ENCODE assay signal across 8 cellular contexts in genomic region chr4:81215219-81215892, GRCh38. TPM values are rescaled to one million over a fixed set of nuclear protein-coding genes. Genes with fewer than 3 reads are reported as not detected.
DNase-seq lines count a peak whose midpoint lies in the region; ATAC-seq and TF ChIP-seq lines count a peak whose summit lies in the region.

TSS of gene PRKG2 (minus strand) at chr4:81215222. CDS start at chr4:81205047, 10,175 bp downstream.

- in situ Hi-C loops in ACHN (cut with HindIII; ENCODE audit: low pct_ligation_motif_present, low pct_unique_long_range_greater_than_20kb, low sequenced_read_pairs): no loop called here

- H3K4me1 ChIP-seq in endodermal cell (ENCODE audit: control insufficient read depth, insufficient read depth, low read length): no peaks in the 10 kb centered on the region

- no peak within 1 kb of the TSS for H3K27ac Mint-ChIP-seq in endodermal cell

- H4K20me1 ChIP-seq in neural cell (ENCODE audit: insufficient read depth): no peaks in the 10 kb centered on the region

- TF ChIP-seq EP300 in neural cell (conservative IDR thresholded peaks at IDR 0.05; ENCODE audit: poor library complexity, severe bottlenecking): no peak

- H3K9ac ChIP-seq in endodermal cell (ENCODE audit: extremely low read depth, low read length, poor library complexity, severe bottlenecking): no peak within 1 kb of the TSS
- peak within 1 kb of the TSS; percentile 52 for H3K9ac ChIP-seq in neural cell (ENCODE audit: low read length)

- H3K27me3 Mint-ChIP-seq in endodermal cell (ENCODE audit: insufficient read depth): peaks cover 54% of the 10 kb centered on the region

- H3K27ac ChIP-seq in endodermal cell (ENCODE audit: low read depth, low read length) (no peak within 1 kb of the TSS), neural cell (ENCODE audit: low read length) (no peak within 1 kb of the TSS)

- H3K4me2 ChIP-seq in neural cell (ENCODE audit: low read length): no peak within 1 kb of the TSS

- H3F3A ChIP-seq in neural cell (ENCODE audit: insufficient read depth, low read length, poor library complexity, severe bottlenecking): no peaks in the 10 kb centered on the region

- H3K4me3 ChIP-seq in AG10803 (ENCODE audit: low read length): peak within 1 kb of the TSS; percentile 59
- H3K4me3 ChIP-seq in endodermal cell (ENCODE audit: low read length): peak within 1 kb of the TSS; percentile 76
- H3K4me3 ChIP-seq in neural cell (ENCODE audit: low read length): peak within 1 kb of the TSS; percentile 80

- 0 to 12% methylated on average over 2 to 26 of the region's 29 CpGs for WGBS in endodermal cell (ENCODE audit: insufficient coverage in 1 of 2, insufficient read length in 1 of 2), 2 experiments

- H3K9me3 ChIP-seq in endodermal cell (ENCODE audit: control insufficient read depth, low read length) (peaks cover 15% of the 10 kb centered on the region), neural cell (ENCODE audit: low read length) (no peaks in the 10 kb centered on the region)

- no peaks in the 10 kb centered on the region for H3K36me3 Mint-ChIP-seq in endodermal cell (ENCODE audit: low read depth)

- H3K4me3 Mint-ChIP-seq in endodermal cell: peak within 1 kb of the TSS; percentile 60

- TF ChIP-seq CTCF in AG10803 (conservative IDR thresholded peaks at IDR 0.05; ENCODE audit: low read length) (no peak), endodermal cell (conservative IDR thresholded peaks at IDR 0.05) (no peak), neural cell (IDR thresholded peaks at IDR 0.05; ENCODE audit: poor library complexity, severe bottlenecking) (no peak)

- peak within 1 kb of the TSS; percentile 40 for H2AFZ ChIP-seq in neural cell (ENCODE audit: low read depth, low read length)

- H3K79me2 ChIP-seq in neural cell (replicated peaks; ENCODE audit: insufficient read depth, low read length): no peaks in the 10 kb centered on the region

- H3K9me3 Mint-ChIP-seq in endodermal cell: no peaks in the 10 kb centered on the region

- H3K27me3 ChIP-seq in endodermal cell (ENCODE audit: control insufficient read depth, insufficient read depth, low read length, poor library complexity, severe bottlenecking) (peaks cover 81% of the 10 kb centered on the region), neural cell (ENCODE audit: insufficient read depth, low read depth, low read length) (peaks cover 46% of the 10 kb centered on the region)

- H3K9me2 ChIP-seq in neural cell (ENCODE audit: insufficient read depth, low read length): no peaks in the 10 kb centered on the region

- ATAC-seq in GM21360 (IDR thresholded peaks at IDR 0.05; ENCODE audit: unreplicated experiment): no peak

- H3K36me3 ChIP-seq in endodermal cell (ENCODE audit: control insufficient read depth, insufficient read depth, low read length): no peaks in the 10 kb centered on the region
- H3K36me3 ChIP-seq in neural cell (ENCODE audit: insufficient read depth, low read length): no peaks in the 10 kb centered on the region

- TF ChIP-seq RAD21 in neural cell (conservative IDR thresholded peaks at IDR 0.05): no peak

- peak; percentile 25 for DNase-seq in AG10803 (ENCODE audit: low read depth)
- peak; percentile 52 for DNase-seq in NCI-H524 treated with DMSO at 0.1 percent for 48 hours (lab: John Stamatoyannopoulos, UW)
- peak; percentile 72 for DNase-seq in endodermal cell
- DNase-seq in GM19238 (ENCODE audit: insufficient read length, low spot score): no peak
- no peak for DNase-seq in T-helper 9 cell
- no peak for DNase-seq in ACHN

- peaks cover 7% of the 10 kb centered on the region for H3K4me1 Mint-ChIP-seq in endodermal cell

TF ChIP-seq in neural cell, 6 proteins besides CTCF, POLR2A, EP300 and RAD21:
- no peak for TF ChIP-seq EZH2 (IDR thresholded peaks at IDR 0.05; ENCODE audit: borderline replicate concordance, insufficient read depth, low read length, poor library complexity, severe bottlenecking)
- no peak for TF ChIP-seq REST (IDR thresholded peaks at IDR 0.05; ENCODE audit: borderline replicate concordance)
TF ChIP-seq in neural cell: peak in this region for 0.

RNA-seq across cellular contexts. Expression of gene PRKG2, which starts in this region (rescaled TPM):
- 1 to 10 TPM; 1.3 to 2.4 TPM for total RNA-seq in endodermal cell
- 0.89 TPM for polyA plus RNA-seq in endodermal cell (2013, experiment 1 of 2)
- polyA plus RNA-seq in endodermal cell (2013, experiment 2 of 2): 0.41 TPM
- 0.16 and 0.20 TPM in 2 replicates for polyA plus RNA-seq in neural cell
- 0.73 and 1.2 TPM in 2 replicates for polyA minus RNA-seq in neural cell

Comparison
In these comparisons a context has a peak if more than half of its experiments do, and no peak if none do; other contexts are left out.
1. DNase-seq: peak in AG10803 (single experiment), NCI-H524 treated with DMSO at 0.1 percent for 48 hours (single experiment) and endodermal cell (single experiment); none in GM19238 (single experiment), T-helper 9 cell (single experiment) and ACHN (single experiment).
2. Peak in every context shown above with its lines, with median percentiles within 50 percentile points of each other: H3K4me3 ChIP-seq.